8 cellular contexts compared by ENCODE assay signal in the genomic region with DNA sequence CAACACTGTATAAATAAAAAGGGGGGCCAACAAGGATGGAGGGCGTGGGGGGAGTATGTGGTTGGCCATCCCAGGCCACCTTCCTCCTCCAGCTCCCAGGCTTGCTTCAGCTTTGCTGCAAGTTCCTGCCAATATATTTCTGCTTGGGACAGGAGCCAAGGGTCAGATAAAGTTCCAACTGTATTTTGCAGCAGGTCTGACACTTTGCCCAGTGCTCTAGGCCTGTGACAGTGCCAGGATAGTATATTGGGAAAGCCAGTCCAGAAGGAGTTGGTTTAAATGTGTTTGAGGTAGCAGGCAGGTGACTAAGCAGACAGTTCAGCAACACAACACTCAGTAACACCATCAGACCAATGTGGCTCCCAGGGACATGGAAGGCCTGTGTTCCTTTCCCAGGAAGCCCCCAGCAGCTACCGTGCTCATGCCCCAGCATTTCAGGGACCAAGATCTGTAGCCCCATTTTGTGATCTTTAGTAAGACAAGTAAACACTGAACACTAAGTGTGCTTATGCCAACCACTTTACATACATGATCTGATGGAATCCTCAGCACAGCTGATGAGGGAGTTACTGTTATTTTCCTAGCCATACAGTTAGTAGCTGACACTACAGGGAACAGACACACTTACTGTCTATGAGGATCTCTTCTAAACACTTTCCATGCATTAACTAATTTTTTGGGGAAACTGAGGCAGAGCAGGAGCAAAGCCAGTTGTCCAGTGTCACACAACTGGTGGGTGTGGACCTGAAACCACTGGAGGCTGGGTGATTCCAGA. TPM values are rescaled to one million over a fixed set of nuclear protein-coding genes. Genes with fewer than 3 reads are reported as not detected.
A peak's percentile ranks its signal among the peaks of the same experiment; 100 is the strongest.
DNase-seq lines count a peak whose midpoint lies in the region; ATAC-seq and TF ChIP-seq lines count a peak whose summit lies in the region.

No MANE protein-coding gene starts in this region.

- peaks cover 60% of the 10 kb centered on the region for H3K4me1 Mint-ChIP-seq in CD14-positive monocyte
- H3K4me1 Mint-ChIP-seq in effector memory CD8-positive, alpha-beta T cell (ENCODE audit: low read depth in 2 of 2): peaks cover 32 to 43% of the 10 kb centered on the region in 2 donors
- H3K4me1 Mint-ChIP-seq in nephron progenitor cell: peaks cover 58% of the 10 kb centered on the region

- no peak for ATAC-seq in effector memory CD8-positive, alpha-beta T cell (replicated peaks)
- ATAC-seq in HG03378 (IDR thresholded peaks at IDR 0.05; ENCODE audit: unreplicated experiment): no peak

- H3K36me3 Mint-ChIP-seq in CD14-positive monocyte (peaks cover 0 to 3% of the 10 kb centered on the region in 2 donors), nephron progenitor cell (ENCODE audit: low read depth) (no peaks in the 10 kb centered on the region)
- peaks cover 13% of the 10 kb centered on the region for H3K36me3 Mint-ChIP-seq in effector memory CD8-positive, alpha-beta T cell (ENCODE audit: insufficient read depth)

- H3K9me3 Mint-ChIP-seq in CD14-positive monocyte (no peaks in the 10 kb centered on the region), nephron progenitor cell (no peaks in the 10 kb centered on the region)
- no peaks in the 10 kb centered on the region for H3K9me3 Mint-ChIP-seq in effector memory CD8-positive, alpha-beta T cell

- peaks cover 0 to 2% (median 0%) of the 10 kb centered on the region in 3 donors for H3K27me3 Mint-ChIP-seq in CD14-positive monocyte (ENCODE audit: low read depth in 3 of 3)
- no peaks in the 10 kb centered on the region for H3K27me3 Mint-ChIP-seq in effector memory CD8-positive, alpha-beta T cell
- peaks cover 8% of the 10 kb centered on the region for H3K27me3 Mint-ChIP-seq in nephron progenitor cell (ENCODE audit: low read depth, poor library complexity)

- H3K4me3 Mint-ChIP-seq in CD14-positive monocyte (peak overlapping the region in 1 of 2 donors; percentile 72), nephron progenitor cell (no peak overlapping the region)
- peak overlapping the region; percentile 61 to 63 for H3K4me3 Mint-ChIP-seq in effector memory CD8-positive, alpha-beta T cell

- no peak for DNase-seq in CD14-positive monocyte (ENCODE audit: low spot score)
- peak; percentile 28 for DNase-seq in NCI-H446 treated with DMSO at 0.1 percent for 48 hours (lab: John Stamatoyannopoulos, UW)
- DNase-seq in effector memory CD8-positive, alpha-beta T cell: no peak
- no peak for DNase-seq in nephron progenitor cell
- no peak for DNase-seq in UCSD-AML1 (lab: John Stamatoyannopoulos, UW; ENCODE audit: unreplicated experiment)
- DNase-seq in activated CD4-positive, CD25-positive, alpha-beta regulatory T cell treated with anti-CD3 and anti-CD28 coated beads, Interleukin-2, amount 50 U/mL, for 72 hours: no peak
- no peak for DNase-seq in iPS-NIHi11 (ENCODE audit: low spot score)

- peak overlapping the region; percentile 58 to 90 (median 83) for H3K27ac Mint-ChIP-seq in CD14-positive monocyte
- peak overlapping the region in 1 of 2 donors; percentile 31 for H3K27ac Mint-ChIP-seq in effector memory CD8-positive, alpha-beta T cell
- peak overlapping the region; percentile 90 for H3K27ac Mint-ChIP-seq in nephron progenitor cell

- TF ChIP-seq CTCF in CD14-positive monocyte (IDR thresholded peaks at IDR 0.05) (no peak), nephron progenitor cell (IDR thresholded peaks at IDR 0.05) (no peak)

- intact Hi-C loops in CD14-positive monocyte (cut with micrococcal nuclease): loop anchor here in 1 of 2 donors (5.0 kb wide), 1 partner anchor 43 kb away; the partner anchor contains the start of gene DDIT4

RNA-seq across cellular contexts. Expression of gene DNAJB12, which starts 38.9 kb away (rescaled TPM):
- 10 to 100 TPM; 26.5 to 37.9 TPM for polyA plus RNA-seq in CD14-positive monocyte

RNA-seq across cellular contexts. Expression of gene DDIT4, which starts 42.1 kb away (rescaled TPM):
- polyA plus RNA-seq in CD14-positive monocyte: 10 to 100 TPM; 26.1 to 45.8 TPM
